12 cellular contexts compared by ENCODE assay signal in the genomic region with DNA sequence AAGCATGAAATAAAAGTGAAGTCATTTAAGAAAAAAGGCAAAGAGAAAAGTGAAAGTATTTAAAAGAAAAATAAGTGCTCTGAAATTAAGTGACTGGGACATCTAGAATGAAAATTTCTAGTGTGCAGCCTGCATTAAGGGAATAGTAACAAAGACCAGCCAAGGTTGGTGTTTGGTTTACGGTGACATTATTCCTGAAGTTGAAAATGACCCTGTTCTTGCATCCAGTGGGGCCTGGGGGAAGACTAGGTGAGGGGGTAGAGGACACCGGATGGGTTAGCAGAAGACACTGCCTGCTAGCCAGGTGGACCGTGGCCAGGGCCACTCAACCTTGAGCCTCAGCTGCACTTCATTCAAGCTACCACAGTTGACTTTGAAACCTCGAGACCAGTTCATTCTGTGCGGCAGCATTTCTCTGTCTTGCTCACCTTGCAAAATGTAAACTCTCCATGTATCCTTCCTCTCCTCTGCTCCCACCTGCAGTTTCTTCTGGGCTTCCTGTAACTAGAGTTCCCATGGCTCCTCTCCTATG. TPM values are rescaled to one million over a fixed set of nuclear protein-coding genes. Genes with fewer than 3 reads are reported as not detected.
A peak's percentile ranks its signal among the peaks of the same experiment; 100 is the strongest.
DNase-seq lines count a peak whose midpoint lies in the region; ATAC-seq, FAIRE-seq and TF ChIP-seq lines count a peak whose summit lies in the region.
"Had no signal": no experiment of that assay in that cellular context is flagged by ENCODE, and none has a peak within 500 bp of the region (broad histone marks: within the 10 kb centered on the region; RNA-seq: fewer than 3 reads in every experiment).

No MANE protein-coding gene starts in this region.

- peak; percentile 39 for ATAC-seq in GM19328 (IDR thresholded peaks at IDR 0.05; ENCODE audit: unreplicated experiment)
- peak; percentile 36 for ATAC-seq in HG02870 (IDR thresholded peaks at IDR 0.05; ENCODE audit: unreplicated experiment)
- ATAC-seq in HG03575 (IDR thresholded peaks at IDR 0.05; ENCODE audit: extremely low read depth, insufficient number of reproducible peaks, low FRiP score, unreplicated experiment), result peak; percentile 5
- no peak for ATAC-seq in GM18520 (IDR thresholded peaks at IDR 0.05; ENCODE audit: unreplicated experiment)
- ATAC-seq: upper lobe of right lung had no signal

- H3K9me3 ChIP-seq in effector memory CD4-positive, alpha-beta T cell (ENCODE audit: control insufficient read depth, low read length), result no peaks in the 10 kb centered on the region
- H3K9me3 ChIP-seq: upper lobe of right lung had no signal

- peak; percentile 32; the same call in 1 of the 2 replicates for TF ChIP-seq POLR2A in GM12892 (IDR thresholded peaks at IDR 0.05; ENCODE audit: low read depth, low read length)

- no peak overlapping the region for H3K27ac ChIP-seq in effector memory CD4-positive, alpha-beta T cell (ENCODE audit: insufficient read depth, low read length, poor library complexity, severe bottlenecking)
- H3K27ac ChIP-seq: BLaER1, upper lobe of right lung had no signal

- peak; percentile 14 for DNase-seq in GM12892 (ENCODE audit: insufficient read length)
- no peak for DNase-seq in HPDE6-E6E7 (ENCODE audit: extremely low spot score)
- DNase-seq in kidney glomerular epithelial cell (lab: John Stamatoyannopoulos, UW), result no peak
- no peak for DNase-seq in effector memory CD4-positive, alpha-beta T cell
- DNase-seq: immature natural killer cell, NCI-H1694, upper lobe of right lung had no signal

- no peaks in the 10 kb centered on the region for H3K36me3 ChIP-seq in effector memory CD4-positive, alpha-beta T cell (ENCODE audit: control insufficient read depth, insufficient read depth, low read length)
- H3K36me3 ChIP-seq: BLaER1, upper lobe of right lung had no signal

- H3K4me3 ChIP-seq in effector memory CD4-positive, alpha-beta T cell (ENCODE audit: insufficient read depth, low read depth, low read length, poor library complexity, severe bottlenecking), result no peak overlapping the region
- H3K4me3 ChIP-seq: BLaER1, upper lobe of right lung had no signal

- no peaks in the 10 kb centered on the region for H3K4me1 ChIP-seq in effector memory CD4-positive, alpha-beta T cell (ENCODE audit: control insufficient read depth, insufficient read depth, low read length, poor library complexity, severe bottlenecking)
- H3K4me1 ChIP-seq: upper lobe of right lung had no signal

- H3K27me3 ChIP-seq in effector memory CD4-positive, alpha-beta T cell (replicated peaks; ENCODE audit: control insufficient read depth, insufficient read depth, low read length, poor library complexity, severe bottlenecking), result no peaks in the 10 kb centered on the region
- H3K27me3 ChIP-seq: BLaER1, upper lobe of right lung had no signal

- peak; percentile 94 for FAIRE-seq in GM12892 (lab: Jason Lieb, UNC)

RNA-seq across cellular contexts. Expression of gene KCNK1, which starts 14.3 kb away (rescaled TPM):
- 3.2 TPM for polyA plus RNA-seq in GM12892 (2012; ENCODE audit: missing spikeins)
- polyA plus RNA-seq: immature natural killer cell had no signal
